Comparison of ENCODE assay signal across 1 cellular context in the genomic region with DNA sequence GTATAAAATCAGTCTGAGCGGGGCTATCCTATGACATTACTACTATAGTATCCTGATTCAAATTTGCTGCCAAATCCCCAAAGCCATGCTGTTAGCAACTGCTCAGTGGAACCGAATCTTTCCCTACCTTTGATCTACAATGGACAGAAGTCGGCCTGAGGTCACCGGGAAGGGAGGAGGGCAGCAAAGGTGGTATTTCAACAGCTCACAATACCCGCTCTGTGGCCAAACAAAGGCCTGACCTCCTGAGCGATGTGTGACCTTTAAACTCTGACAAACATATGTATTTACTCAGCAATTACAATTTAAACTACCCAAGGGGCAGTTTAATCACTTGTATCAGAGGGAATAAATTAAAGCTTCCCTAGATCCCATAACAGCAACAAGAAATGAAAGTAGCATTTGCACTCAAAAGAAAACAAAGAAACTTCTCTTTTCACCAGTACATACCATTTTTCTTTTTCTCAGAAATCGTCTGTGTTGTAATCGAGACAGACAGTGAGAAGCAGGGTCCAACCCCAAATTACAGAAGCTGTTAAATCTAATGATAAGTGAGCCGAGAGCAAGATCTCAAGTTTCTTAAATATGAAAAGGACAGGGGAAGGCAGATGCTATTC.
TF ChIP-seq lines count a peak whose summit lies in the region.

No MANE protein-coding gene starts in this region.

TF ChIP-seq in HepG2, 621 proteins besides CTCF, POLR2A, EP300 and RAD21 (continued from another document):
- TF ChIP-seq ZSCAN29 (CRISPR knock-in tag; conservative IDR thresholded peaks at IDR 0.05) (peak; percentile 99), RFX5 (IDR thresholded peaks at IDR 0.05; ENCODE audit: low read depth, low read length) (peak; percentile 33; the same call in 1 of the 2 replicates), ZFP36L1 (CRISPR knock-in tag; IDR thresholded peaks at IDR 0.05) (0 out of 2 replicates have a peak, but pooled peaks have one; percentile 48), HNRNPLL (IDR thresholded peaks at IDR 0.05; ENCODE audit: low read depth, low read length, poor library complexity, severe bottlenecking) (no peak), ARNT (IDR thresholded peaks at IDR 0.05) (no peak), NKX3-1 (CRISPR knock-in tag; IDR thresholded peaks at IDR 0.05) (0 out of 2 replicates have a peak, but pooled peaks have one; percentile 18), IKZF1 (IDR thresholded peaks at IDR 0.05) (no peak)
- TF ChIP-seq, protein P1, sequence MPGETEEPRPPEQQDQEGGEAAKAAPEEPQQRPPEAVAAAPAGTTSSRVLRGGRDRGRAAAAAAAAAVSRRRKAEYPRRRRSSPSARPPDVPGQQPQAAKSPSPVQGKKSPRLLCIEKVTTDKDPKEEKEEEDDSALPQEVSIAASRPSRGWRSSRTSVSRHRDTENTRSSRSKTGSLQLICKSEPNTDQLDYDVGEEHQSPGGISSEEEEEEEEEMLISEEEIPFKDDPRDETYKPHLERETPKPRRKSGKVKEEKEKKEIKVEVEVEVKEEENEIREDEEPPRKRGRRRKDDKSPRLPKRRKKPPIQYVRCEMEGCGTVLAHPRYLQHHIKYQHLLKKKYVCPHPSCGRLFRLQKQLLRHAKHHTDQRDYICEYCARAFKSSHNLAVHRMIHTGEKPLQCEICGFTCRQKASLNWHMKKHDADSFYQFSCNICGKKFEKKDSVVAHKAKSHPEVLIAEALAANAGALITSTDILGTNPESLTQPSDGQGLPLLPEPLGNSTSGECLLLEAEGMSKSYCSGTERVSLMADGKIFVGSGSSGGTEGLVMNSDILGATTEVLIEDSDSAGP (CRISPR knock-in tag; IDR thresholded peaks at IDR 0.05; ENCODE audit: borderline replicate concordance) = no peak
